ENCODE assay signal across 1 cellular context in genomic region chr5:147575598-147575997, GRCh38.
TF ChIP-seq lines count a peak whose summit lies in the region.

No MANE protein-coding gene starts in this region.

TF ChIP-seq in WTC11, 78 proteins besides CTCF, POLR2A, EP300 and RAD21:
- TF ChIP-seq HMGA2 (CRISPR knock-in tag; IDR thresholded peaks at IDR 0.05): peak; percentile 94
- no peak for TF ChIP-seq ZNF423 (CRISPR knock-in tag; IDR thresholded peaks at IDR 0.05)
